8 cellular contexts compared by ENCODE assay signal in the genomic region with DNA sequence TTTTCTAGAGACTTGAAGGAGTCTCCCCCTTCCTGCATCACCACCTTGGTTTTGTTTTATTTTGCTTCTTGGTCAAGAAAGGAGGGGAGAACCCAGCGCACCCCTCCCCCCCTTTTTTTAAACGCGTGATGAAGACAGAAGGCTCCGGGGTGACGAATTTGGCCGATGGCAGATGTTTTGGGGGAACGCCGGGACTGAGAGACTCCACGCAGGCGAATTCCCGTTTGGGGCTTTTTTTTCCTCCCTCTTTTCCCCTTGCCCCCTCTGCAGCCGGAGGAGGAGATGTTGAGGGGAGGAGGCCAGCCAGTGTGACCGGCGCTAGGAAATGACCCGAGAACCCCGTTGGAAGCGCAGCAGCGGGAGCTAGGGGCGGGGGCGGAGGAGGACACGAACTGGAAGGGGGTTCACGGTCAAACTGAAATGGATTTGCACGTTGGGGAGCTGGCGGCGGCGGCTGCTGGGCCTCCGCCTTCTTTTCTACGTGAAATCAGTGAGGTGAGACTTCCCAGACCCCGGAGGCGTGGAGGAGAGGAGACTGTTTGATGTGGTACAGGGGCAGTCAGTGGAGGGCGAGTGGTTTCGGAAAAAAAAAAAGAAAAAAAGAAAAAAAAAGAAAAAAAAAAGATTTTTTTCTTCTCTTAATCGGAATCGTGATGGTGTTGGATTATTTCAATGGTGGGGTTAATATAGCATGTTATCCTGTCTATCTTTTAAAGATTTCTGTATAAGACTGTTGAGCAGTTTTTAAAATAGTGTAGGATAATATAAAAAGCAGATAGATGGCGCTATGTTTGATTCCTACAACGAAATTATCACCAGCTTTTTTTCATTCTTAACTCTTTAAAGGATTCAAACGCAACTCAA. TPM values are rescaled to one million over a fixed set of nuclear protein-coding genes. Genes with fewer than 3 reads are reported as not detected.
A peak's percentile ranks its signal among the peaks of the same experiment; 100 is the strongest.
DNase-seq lines count a peak whose midpoint lies in the region; ATAC-seq and TF ChIP-seq lines count a peak whose summit lies in the region.

No MANE protein-coding gene starts in this region.

- H3K27me3 Mint-ChIP-seq in CD8-positive, alpha-beta memory T cell: peaks cover 25 to 54% of the 10 kb centered on the region in 2 donors
- peaks cover 54% of the 10 kb centered on the region for H3K27me3 Mint-ChIP-seq in activated T-cell treated with anti-CD3 and anti-CD28 coated beads, Interleukin-2, amount 50 U/mL, for 72 hours (ENCODE audit: low read depth)
- H3K27me3 Mint-ChIP-seq in natural killer cell (ENCODE audit: low read depth in 2 of 2): peaks cover 0 to 2% of the 10 kb centered on the region in 2 donors

- H3K9me3 ChIP-seq in CD8-positive, alpha-beta memory T cell (ENCODE audit: low read length): no peaks in the 10 kb centered on the region

- peaks cover 31% of the 10 kb centered on the region for H3K4me1 ChIP-seq in CD8-positive, alpha-beta memory T cell (ENCODE audit: insufficient read depth, low read length)

- H3K27me3 ChIP-seq in CD8-positive, alpha-beta memory T cell (ENCODE audit: insufficient read depth, low read length, poor library complexity, severe bottlenecking): peaks cover 59% of the 10 kb centered on the region

- peaks cover 0 to 16% (median 2%) of the 10 kb centered on the region in 5 donors for H3K9me3 Mint-ChIP-seq in CD8-positive, alpha-beta memory T cell
- no peaks in the 10 kb centered on the region for H3K9me3 Mint-ChIP-seq in activated T-cell treated with anti-CD3 and anti-CD28 coated beads, Interleukin-2, amount 50 U/mL, for 72 hours
- H3K9me3 Mint-ChIP-seq in natural killer cell: no peaks in the 10 kb centered on the region

- peaks cover 0 to 2% (median 0%) of the 10 kb centered on the region in 3 donors for H3K36me3 Mint-ChIP-seq in CD8-positive, alpha-beta memory T cell
- peaks cover 5% of the 10 kb centered on the region in 2 donors for H3K36me3 Mint-ChIP-seq in activated T-cell treated with anti-CD3 and anti-CD28 coated beads, Interleukin-2, amount 50 U/mL, for 72 hours (ENCODE audit: insufficient read depth in 2 of 2)
- no peaks in the 10 kb centered on the region for H3K36me3 Mint-ChIP-seq in natural killer cell

- CTCF ChIA-PET in CD8-positive, alpha-beta memory T cell (lab: Charles Lee): no interaction called here

- intact Hi-C loops in natural killer cell (cut with micrococcal nuclease): loop anchor here (10.0 kb wide), 2 partner anchors 328 to 1302 kb away; no protein-coding TSS in a partner anchor

- ATAC-seq in GM21529 (IDR thresholded peaks at IDR 0.05; ENCODE audit: unreplicated experiment): peak; percentile 14
- peak in 1 of 2 donors; percentile 23 for ATAC-seq in activated T-cell treated with anti-CD3 and anti-CD28 coated beads, Interleukin-2, amount 50 U/mL, for 72 hours (replicated peaks in 1 of 2)
- ATAC-seq in natural killer cell: peak in 1 of 3 donors; percentile 10
- no peak for ATAC-seq in HG03457 (IDR thresholded peaks at IDR 0.05; ENCODE audit: unreplicated experiment)
- ATAC-seq in GM18907 (IDR thresholded peaks at IDR 0.05; ENCODE audit: unreplicated experiment): no peak

- H3K27ac ChIP-seq in CD8-positive, alpha-beta memory T cell (ENCODE audit: low read depth, low read length): no peak overlapping the region

- H3K4me1 Mint-ChIP-seq in CD8-positive, alpha-beta memory T cell: peaks cover 18 to 23% (median 20%) of the 10 kb centered on the region in 3 donors
- peaks cover 32% of the 10 kb centered on the region for H3K4me1 Mint-ChIP-seq in activated T-cell treated with anti-CD3 and anti-CD28 coated beads, Interleukin-2, amount 50 U/mL, for 72 hours (ENCODE audit: low read depth)
- peaks cover 24 to 28% of the 10 kb centered on the region in 2 donors for H3K4me1 Mint-ChIP-seq in natural killer cell

- POLR2A ChIA-PET in CD8-positive, alpha-beta memory T cell (lab: Charles Lee): interaction anchor here (0.5 kb wide), 1 partner anchor 1323 kb away, joined by 6 read pairs; no protein-coding TSS in a partner anchor

- DNase-seq in CD8-positive, alpha-beta memory T cell: peak in 3 of 5 donors; percentile 1 to 29 (median 26)
- peak; percentile 63 for DNase-seq in NCI-H345 (lab: John Stamatoyannopoulos, UW)
- peak; percentile 17 to 33 for DNase-seq in activated T-cell treated with anti-CD3 and anti-CD28 coated beads, Interleukin-2, amount 50 U/mL, for 72 hours
- DNase-seq in foreskin fibroblast: peak; percentile 18 to 59
- peak; percentile 18 for DNase-seq in natural killer cell

- H3K4me3 Mint-ChIP-seq in CD8-positive, alpha-beta memory T cell: peak overlapping the region; percentile 85 to 88 (median 85)
- peak overlapping the region; percentile 80 to 95 for H3K4me3 Mint-ChIP-seq in activated T-cell treated with anti-CD3 and anti-CD28 coated beads, Interleukin-2, amount 50 U/mL, for 72 hours
- H3K4me3 Mint-ChIP-seq in natural killer cell: peak overlapping the region; percentile 94

- peak overlapping the region in 7 of 8 donors; percentile 15 to 95 (median 70) for H3K27ac Mint-ChIP-seq in CD8-positive, alpha-beta memory T cell
- peak overlapping the region; percentile 80 for H3K27ac Mint-ChIP-seq in activated T-cell treated with anti-CD3 and anti-CD28 coated beads, Interleukin-2, amount 50 U/mL, for 72 hours
- H3K27ac Mint-ChIP-seq in natural killer cell: peak overlapping the region; percentile 48 to 88

- H3K36me3 ChIP-seq in CD8-positive, alpha-beta memory T cell (ENCODE audit: insufficient read depth, low read length): no peaks in the 10 kb centered on the region

- TF ChIP-seq CTCF in foreskin fibroblast (IDR thresholded peaks at IDR 0.05; ENCODE audit: low read depth, low read length): peak; percentile 20
- peak; percentile 65 for TF ChIP-seq CTCF in natural killer cell (IDR thresholded peaks at IDR 0.05)

- H3K4me3 ChIP-seq in CD8-positive, alpha-beta memory T cell (ENCODE audit: low read length): peak overlapping the region; percentile 23
- H3K4me3 ChIP-seq in foreskin fibroblast (ENCODE audit: low read depth in 1 of 2, low read length in 2 of 2): peak overlapping the region; percentile 86 to 89

RNA-seq across cellular contexts. Expression of gene SOX4, which starts 3.1 kb away (rescaled TPM):
- total RNA-seq in CD8-positive, alpha-beta memory T cell: under 1 TPM; 0.60 to 0.66 TPM
- polyA plus RNA-seq in CD8-positive, alpha-beta memory T cell: 0.37 TPM
- total RNA-seq in activated T-cell treated with anti-CD3 and anti-CD28 coated beads, Interleukin-2, amount 50 U/mL, for 72 hours: 1 to 10 TPM; 1.9 to 3.5 TPM
- total RNA-seq in natural killer cell: 1 to 10 TPM; 4.4 to 7.6 (median 6.4) TPM
